ENCODE assay signal across 8 cellular contexts in the genomic region with DNA sequence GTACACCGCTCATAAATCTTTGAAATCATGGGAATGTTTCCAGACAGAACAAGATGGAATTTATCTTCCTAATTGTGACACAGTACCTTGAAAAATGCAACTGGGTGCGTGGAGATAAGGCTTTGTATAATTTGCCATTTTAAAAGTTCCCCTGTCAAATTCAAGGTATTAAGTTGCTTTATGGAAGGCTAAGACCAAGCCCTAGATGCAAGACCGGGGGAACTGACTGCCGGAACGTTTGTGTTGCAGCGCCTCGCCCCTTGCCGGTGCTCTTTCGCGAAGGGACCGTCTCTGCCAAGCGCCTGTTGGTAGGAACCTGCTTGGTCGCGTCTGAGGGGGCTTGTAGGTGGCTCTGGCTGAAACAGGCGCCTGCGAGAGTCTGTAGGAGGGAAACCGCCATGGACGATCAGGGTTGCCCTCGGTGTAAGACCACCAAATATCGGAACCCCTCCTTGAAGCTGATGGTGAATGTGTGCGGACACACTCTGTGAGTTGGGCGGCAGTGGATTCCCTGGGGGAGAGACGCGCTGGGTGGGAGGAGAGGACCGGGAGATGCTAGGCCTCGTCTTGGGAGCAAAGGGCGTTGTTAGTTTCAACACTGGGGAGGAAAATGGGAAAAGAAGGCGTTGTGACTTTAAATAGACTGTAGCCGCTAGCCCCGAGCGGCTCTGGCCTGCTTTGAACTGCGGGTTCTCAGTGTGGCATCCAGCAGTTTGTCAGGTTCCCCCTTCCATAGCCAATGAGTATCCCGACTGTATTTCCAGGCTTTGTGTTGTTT. TPM values are rescaled to one million over a fixed set of nuclear protein-coding genes. Genes with fewer than 3 reads are reported as not detected.
A peak's percentile ranks its signal among the peaks of the same experiment; 100 is the strongest.
DNase-seq lines count a peak whose midpoint lies in the region; ATAC-seq and TF ChIP-seq lines count a peak whose summit lies in the region.

Gene MNAT1 (plus strand): TSS at position 297 of the 778 bp plus-strand sequence. CDS start 102 bp downstream, at position 399.

- in situ Hi-C loops in ACHN (cut with HindIII; ENCODE audit: low pct_ligation_motif_present, low pct_unique_long_range_greater_than_20kb, low sequenced_read_pairs) = no loop called here

- peaks cover 5% of the 10 kb centered on the region for H3K36me3 Mint-ChIP-seq in activated B cell treated with CpG ODN at 0.5 μM for 24 hours (ENCODE audit: low read depth)

- H3K27ac Mint-ChIP-seq in activated B cell treated with CpG ODN at 0.5 μM for 24 hours = peak within 1 kb of the TSS; percentile 93

- CTCF ChIA-PET in activated B cell treated with CpG ODN at 0.5 μM for 24 hours (lab: Charles Lee) = interaction anchor here (1.4 kb wide), 1 partner anchor 110 kb away, joined by 3 read pairs; no protein-coding TSS in a partner anchor

- POLR2A ChIA-PET in activated B cell treated with CpG ODN at 0.5 μM for 24 hours (lab: Charles Lee) = no interaction called here

- no peaks in the 10 kb centered on the region for H3K27me3 ChIP-seq in kidney epithelial cell (ENCODE audit: control insufficient read depth, insufficient read depth, low read length)

- TF ChIP-seq CTCF in activated B cell treated with CpG ODN at 0.5 μM for 24 hours (IDR thresholded peaks at IDR 0.05) = no peak
- TF ChIP-seq CTCF in kidney epithelial cell (IDR thresholded peaks at IDR 0.05; ENCODE audit: insufficient read depth, low read length, poor library complexity, severe bottlenecking) = no peak

- intact Hi-C loops in activated B cell treated with CpG ODN at 0.5 μM for 24 hours (cut with micrococcal nuclease) = loop anchor here (1.0 kb wide), 4 partner anchors 10 to 486 kb away; partner anchors contain the start of gene SIX4

- ATAC-seq in GM18861 (IDR thresholded peaks at IDR 0.05; ENCODE audit: unreplicated experiment) = peak; percentile 87
- ATAC-seq in HG03103 (IDR thresholded peaks at IDR 0.05; ENCODE audit: low read depth, unreplicated experiment) = peak; percentile 98
- ATAC-seq in activated B cell treated with CpG ODN at 0.5 μM for 24 hours (ENCODE audit: low read depth) = peak; percentile 98

- peak within 1 kb of the TSS; percentile 71 for H3K4me3 ChIP-seq in kidney epithelial cell (ENCODE audit: low read depth, low read length)

- no peaks in the 10 kb centered on the region for H3K9me3 Mint-ChIP-seq in activated B cell treated with CpG ODN at 0.5 μM for 24 hours

- peaks cover 21% of the 10 kb centered on the region for H3K27me3 Mint-ChIP-seq in activated B cell treated with CpG ODN at 0.5 μM for 24 hours

- peaks cover 25% of the 10 kb centered on the region for H3K4me1 Mint-ChIP-seq in activated B cell treated with CpG ODN at 0.5 μM for 24 hours

- peak; percentile 80 for DNase-seq in ACHN
- DNase-seq in NCI-H2171 treated with DMSO at 0.1 percent for 48 hours (lab: John Stamatoyannopoulos, UW) = peak; percentile 93
- DNase-seq in activated B cell treated with CpG ODN at 0.5 μM for 24 hours = peak; percentile 74
- peak; percentile 66 for DNase-seq in central memory CD4-positive, alpha-beta T cell
- no peak for DNase-seq in kidney epithelial cell (ENCODE audit: low read depth)
- DNase-seq in stimulated activated CD4-positive, alpha-beta T cell treated with anti-CD3 and anti-CD28 coated beads, Interleukin-15, amount 100 ng/mL, for 48 hours (ENCODE audit: low read depth in 2 of 2) = peak; percentile 66 to 70

- no peaks in the 10 kb centered on the region for H3K36me3 ChIP-seq in kidney epithelial cell (ENCODE audit: control insufficient read depth, insufficient read depth, low read length)

- H3K4me3 Mint-ChIP-seq in activated B cell treated with CpG ODN at 0.5 μM for 24 hours = peak within 1 kb of the TSS; percentile 100

RNA-seq across cellular contexts. Expression of gene MNAT1, which starts in this region (rescaled TPM):
- 33.6 and 37.1 TPM in 2 replicates for total RNA-seq in activated B cell treated with CpG ODN at 0.5 μM for 24 hours
- total RNA-seq in kidney epithelial cell = 37.0 and 49.2 TPM in 2 replicates
